Comparison of ENCODE assay signal across 8 cellular contexts in the genomic region with DNA sequence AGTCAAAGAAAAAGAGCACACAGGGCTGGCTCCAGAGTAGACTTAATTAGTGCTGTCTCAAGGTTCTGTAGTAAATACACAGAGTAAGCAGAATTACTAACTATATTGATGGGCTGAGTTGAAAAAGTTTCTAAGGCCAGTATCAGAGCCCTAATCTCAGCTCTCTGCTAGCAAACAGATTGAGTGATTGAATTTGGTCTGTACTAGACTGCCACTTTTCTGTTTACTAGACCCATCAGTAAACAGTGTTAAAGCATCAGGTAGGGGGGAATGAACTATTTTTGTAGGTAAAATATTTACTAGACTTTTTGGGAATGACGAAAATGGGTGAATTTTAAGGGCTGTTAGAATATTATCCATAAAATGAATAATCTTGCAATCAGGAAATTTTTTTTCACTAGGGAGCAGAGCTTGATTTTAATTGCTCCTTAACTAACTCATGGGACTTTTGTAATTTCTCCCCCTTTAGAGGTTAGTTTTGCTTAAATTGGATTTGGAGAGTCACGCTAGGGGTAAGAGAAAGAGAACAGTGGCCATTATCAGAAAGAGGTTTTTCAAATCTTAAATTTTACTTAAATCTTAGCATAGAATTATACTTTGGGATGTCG. TPM values are rescaled to one million over a fixed set of nuclear protein-coding genes. Genes with fewer than 3 reads are reported as not detected.
DNase-seq lines count a peak whose midpoint lies in the region; ATAC-seq, FAIRE-seq and TF ChIP-seq lines count a peak whose summit lies in the region.

No MANE protein-coding gene starts in this region.

- H3K27ac ChIP-seq in A549 (peak overlapping the region; percentile 63 to 86), duodenal mucosa (ENCODE audit: low read depth, low read length) (no peak overlapping the region)

- peak overlapping the region; percentile 58 to 91 (median 80) for H3K4me3 Mint-ChIP-seq in IgD-negative memory B cell
- peak overlapping the region; percentile 83 for H3K4me3 Mint-ChIP-seq in natural killer cell

- H3K27ac Mint-ChIP-seq in IgD-negative memory B cell (no peak overlapping the region), natural killer cell (no peak overlapping the region)

- no peak for TF ChIP-seq RAD21 in A549 (conservative IDR thresholded peaks at IDR 0.05 in 1 of 2, IDR thresholded peaks at IDR 0.05 in 1 of 2)

- H3K9me3 Mint-ChIP-seq in IgD-negative memory B cell (peaks cover 0 to 3% (median 0%) of the 10 kb centered on the region in 3 donors), natural killer cell (no peaks in the 10 kb centered on the region)

- peak overlapping the region; percentile 83 for H3K4me2 ChIP-seq in A549

- no peak overlapping the region for H3K9ac ChIP-seq in duodenal mucosa (ENCODE audit: low read depth in 1 of 2, low read length in 2 of 2)

- no peaks in the 10 kb centered on the region for H3K27me3 ChIP-seq in duodenal mucosa (ENCODE audit: control insufficient read depth in 1 of 2, insufficient read depth in 2 of 2, low read length in 2 of 2)

- ATAC-seq in A549 = no peak
- no peak for ATAC-seq in natural killer cell

- H3K36me3 ChIP-seq in duodenal mucosa (ENCODE audit: control insufficient read depth in 1 of 2, insufficient read depth in 2 of 2, low read length in 2 of 2) = no peaks in the 10 kb centered on the region

- H3K36me3 Mint-ChIP-seq in IgD-negative memory B cell (no peaks in the 10 kb centered on the region), natural killer cell (no peaks in the 10 kb centered on the region)

- CTCF ChIA-PET in A549 (lab: Yijun Ruan, JAX) = interaction anchor here (0.7 to 8.6 kb wide), 6 partner anchors 10 to 160 kb away, joined by 3 to 58 read pairs (median 15); no protein-coding TSS in a partner anchor

- intact Hi-C loops in natural killer cell (cut with micrococcal nuclease) = no loop called here

- H3K27me3 Mint-ChIP-seq in IgD-negative memory B cell = peaks cover 33% of the 10 kb centered on the region
- peaks cover 22 to 34% of the 10 kb centered on the region in 2 donors for H3K27me3 Mint-ChIP-seq in natural killer cell (ENCODE audit: low read depth in 2 of 2)

- H3K9me3 ChIP-seq in A549 (no peaks in the 10 kb centered on the region), duodenal mucosa (ENCODE audit: control insufficient read depth in 1 of 2, low read length in 2 of 2) (peaks cover 0 to 4% of the 10 kb centered on the region in 2 donors)

- POLR2A ChIA-PET in A549 (lab: Yijun Ruan, JAX) = interaction anchor here (0.7 to 1.3 kb wide), 4 partner anchors 12 to 132 kb away, joined by 3 to 5 read pairs (median 3); partner anchors contain the start of gene ZNF487

- TF ChIP-seq CTCF in A549 (IDR thresholded peaks at IDR 0.05) = no peak
- no peak for TF ChIP-seq CTCF in natural killer cell (IDR thresholded peaks at IDR 0.05)

- FAIRE-seq in A549 (lab: Jason Lieb, UNC) (no peak), GM12891 (lab: Jason Lieb, UNC) (no peak)

- peaks cover 7 to 21% (median 14%) of the 10 kb centered on the region in 3 donors for H3K4me1 Mint-ChIP-seq in IgD-negative memory B cell
- peaks cover 22 to 28% of the 10 kb centered on the region in 2 donors for H3K4me1 Mint-ChIP-seq in natural killer cell

- peak overlapping the region; percentile 39 for H3K4me3 ChIP-seq in A549
- peak overlapping the region; percentile 38 to 59 for H3K4me3 ChIP-seq in duodenal mucosa (ENCODE audit: low read depth in 1 of 2, low read length in 2 of 2)

- DNase-seq in A549 (ENCODE audit: low read depth in 1 of 2, low spot score in 1 of 2) (no peak), natural killer cell (no peak), HPDE6-E6E7 (ENCODE audit: extremely low spot score) (no peak), DMS153 treated with DMSO at 0.1 percent for 48 hours (lab: John Stamatoyannopoulos, UW; ENCODE audit: unreplicated experiment) (no peak), GM12891 (ENCODE audit: insufficient read length, low spot score) (no peak)
- DNase-seq in stimulated activated CD4-positive, alpha-beta T cell treated with anti-CD3 and anti-CD28 coated beads, Interleukin-15, amount 100 ng/mL, for 24 hours = no peak

- 66% methylated on average over 3 of the region's 3 CpGs for WGBS in A549 (ENCODE audit: missing lambda C conversion rate)

- peaks cover 19% of the 10 kb centered on the region for H3K4me1 ChIP-seq in A549
- H3K4me1 ChIP-seq in duodenal mucosa (ENCODE audit: control insufficient read depth in 1 of 2, insufficient read depth in 2 of 2, low read length in 2 of 2) = peaks cover 9 to 14% of the 10 kb centered on the region in 2 donors

- no peak for TF ChIP-seq EP300 in A549 (IDR thresholded peaks at IDR 0.05)

- TF ChIP-seq POLR2A in A549 (IDR thresholded peaks at IDR 0.05; ENCODE audit: low read length) (no peak), GM12891 (IDR thresholded peaks at IDR 0.05; ENCODE audit: low read depth, low read length) (no peak)

TF ChIP-seq in A549, 52 proteins besides CTCF, POLR2A, EP300 and RAD21:
- TF ChIP-seq MAFK (IDR thresholded peaks at IDR 0.05; ENCODE audit: partially characterized antibody) (peak; percentile 50), TP53 (CRISPR knock-in tag; IDR thresholded peaks at IDR 0.05) (no peak)

TF ChIP-seq in GM12891, 5 proteins besides CTCF, POLR2A, EP300 and RAD21:
- TF ChIP-seq POU2F2 (IDR thresholded peaks at IDR 0.05; ENCODE audit: low read depth, low read length) = no peak
- no peak for TF ChIP-seq TAF1 (IDR thresholded peaks at IDR 0.05; ENCODE audit: low read depth, low read length)
- TF ChIP-seq POLR2AphosphoS5 (IDR thresholded peaks at IDR 0.05; ENCODE audit: low read depth, low read length) = no peak
- TF ChIP-seq SPI1 (IDR thresholded peaks at IDR 0.05; ENCODE audit: low read depth, low read length) = no peak
- no peak for TF ChIP-seq PAX5 (IDR thresholded peaks at IDR 0.05; ENCODE audit: insufficient read depth, low read length, severe bottlenecking)

RNA-seq across cellular contexts. Expression of gene RASGEF1A, which starts 37.3 kb away (rescaled TPM):
- polyA plus RNA-seq in A549 (2011; rRNA removed) = 3.5 and 4.2 TPM in 2 replicates
- polyA plus RNA-seq in A549 (2012; cell fraction: cytosol; rRNA removed) = 5.7 and 9.7 TPM in 2 replicates
- 8.2 and 10.4 TPM in 2 replicates for polyA plus RNA-seq in A549 (2012; cell fraction: nucleus; rRNA removed)
- polyA plus RNA-seq in A549 (2017; fragmentation: RNase III; extraction: RNeasy Plus Mini Kit Qiagen cat#74134 plus additional on column Dnase treatment) = 1.6 to 2.5 TPM (median 1.7 TPM) in 3 replicates
- polyA minus RNA-seq in A549 (2011; rRNA and poly(A)+ RNA removed) = 5.3 and 6.4 TPM in 2 replicates
- 0.86 TPM for polyA plus RNA-seq in IgD-negative memory B cell
- 10 to 100 TPM in 2 of 3 donors, 1 to 10 TPM in 1; 9.3 to 12.9 (median 10.9) TPM for total RNA-seq in natural killer cell
- polyA plus RNA-seq in GM12891 (2012; ENCODE audit: low read depth, missing spikeins) = 0.50 TPM
